ENCODE assay signal across 1 cellular context in genomic region chr1:178011864-178012476, GRCh38.
TF ChIP-seq lines count a peak whose summit lies in the region.

No MANE protein-coding gene starts in this region.

TF ChIP-seq in A549, 52 proteins besides CTCF, POLR2A, EP300 and RAD21 (continued from another document):
- no peak for TF ChIP-seq ELK1 (IDR thresholded peaks at IDR 0.05; ENCODE audit: low read depth, low read length)
- TF ChIP-seq NR3C1 (IDR thresholded peaks at IDR 0.05): no peak
- TF ChIP-seq ZSCAN20 (CRISPR knock-in tag; IDR thresholded peaks at IDR 0.05): no peak
- no peak for TF ChIP-seq EHMT2 (IDR thresholded peaks at IDR 0.05; ENCODE audit: low read depth)
- TF ChIP-seq POLR2AphosphoS2 (conservative IDR thresholded peaks at IDR 0.05; ENCODE audit: low read length): no peak
- TF ChIP-seq CBX8 (IDR thresholded peaks at IDR 0.05): no peak
- TF ChIP-seq FOSB (CRISPR knock-in tag; IDR thresholded peaks at IDR 0.05): no peak
- no peak for TF ChIP-seq GATA3 (IDR thresholded peaks at IDR 0.05; ENCODE audit: borderline replicate concordance)
- no peak for TF ChIP-seq MYC (IDR thresholded peaks at IDR 0.05; ENCODE audit: borderline replicate concordance, low read length)
- no peak for TF ChIP-seq REST (IDR thresholded peaks at IDR 0.05)
TF ChIP-seq in A549: peak in this region for 0.
